ENCODE assay signal across 11 cellular contexts in the genomic region with DNA sequence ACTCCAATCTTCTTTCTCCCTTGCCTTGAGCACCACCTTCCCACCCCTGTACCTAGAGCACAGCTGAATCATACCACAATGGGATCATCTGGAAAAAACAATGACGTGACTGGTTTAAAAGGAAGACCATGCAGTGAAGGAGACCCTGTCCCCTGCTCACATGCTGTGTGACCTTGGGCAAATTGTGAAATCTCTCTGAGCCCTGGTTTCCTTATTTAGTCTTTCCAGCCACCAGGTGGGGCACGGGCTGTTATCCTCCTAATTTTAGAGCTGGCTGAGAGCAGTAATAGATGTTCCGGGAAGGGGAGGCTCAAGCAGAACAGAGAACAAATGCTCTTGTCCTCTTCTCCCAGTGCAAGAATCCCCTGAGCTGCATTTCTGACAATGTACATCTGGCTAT.
DNase-seq lines count a peak whose midpoint lies in the region; ATAC-seq and TF ChIP-seq lines count a peak whose summit lies in the region.
"Had no signal": no experiment of that assay in that cellular context is flagged by ENCODE, and none has a peak within 500 bp of the region (broad histone marks: within the 10 kb centered on the region; RNA-seq: fewer than 3 reads in every experiment).

No MANE protein-coding gene starts in this region.

- H3K9me2 ChIP-seq in neural cell (ENCODE audit: insufficient read depth, low read length): no peaks in the 10 kb centered on the region

- H3K27me3 Mint-ChIP-seq in Calu3 (ENCODE audit: unreplicated experiment): peaks cover 98% of the 10 kb centered on the region

- no TSS peak for BruUV-seq in Calu3 (replicated peaks; lab: Mats Ljungman, UMichigan)

- intact Hi-C loops in Calu3 (cut with micrococcal nuclease; ENCODE audit: unreplicated experiment) (no loop called here), mucosa of descending colon (cut with DNase I, micrococcal nuclease) (no loop called here)

- H3K27ac ChIP-seq in neural cell (ENCODE audit: low read length): peak overlapping the region; percentile 79

- H3K36me3 Mint-ChIP-seq in Calu3 (ENCODE audit: insufficient read depth, unreplicated experiment): no peaks in the 10 kb centered on the region
- H3K36me3 Mint-ChIP-seq: natural killer cell had no signal

- no peaks in the 10 kb centered on the region for H3K9me3 ChIP-seq in neural cell (ENCODE audit: low read length)
- H3K9me3 ChIP-seq in mucosa of descending colon: no peaks in the 10 kb centered on the region

- no peaks in the 10 kb centered on the region for H3K79me2 ChIP-seq in neural cell (replicated peaks; ENCODE audit: insufficient read depth, low read length)

- H3K4me1 Mint-ChIP-seq in Calu3 (ENCODE audit: low read depth, unreplicated experiment): no peaks in the 10 kb centered on the region

- no peaks in the 10 kb centered on the region for H3K9me3 Mint-ChIP-seq in Calu3 (ENCODE audit: low read depth, unreplicated experiment)

- no peaks in the 10 kb centered on the region for H3K4me1 ChIP-seq in mucosa of descending colon (ENCODE audit: low read depth)

- H3K4me3 Mint-ChIP-seq in Calu3 (ENCODE audit: low read depth, unreplicated experiment): no peak overlapping the region
- H3K4me3 Mint-ChIP-seq: natural killer cell had no signal

- TF ChIP-seq CTCF in Calu3 (IDR thresholded peaks at IDR 0.05; ENCODE audit: unreplicated experiment): peak; percentile 12
- peak; percentile 32 for TF ChIP-seq CTCF in epithelial cell of proximal tubule (conservative IDR thresholded peaks at IDR 0.05; ENCODE audit: low read depth, low read length)
- TF ChIP-seq CTCF in neural cell (IDR thresholded peaks at IDR 0.05; ENCODE audit: poor library complexity, severe bottlenecking): no peak
- TF ChIP-seq CTCF in mucosa of descending colon (IDR thresholded peaks at IDR 0.05): no peak

- TF ChIP-seq EP300 in neural cell (conservative IDR thresholded peaks at IDR 0.05; ENCODE audit: poor library complexity, severe bottlenecking): no peak

- H3K4me3 ChIP-seq in epithelial cell of proximal tubule (ENCODE audit: low read depth, low read length) (no peak overlapping the region), neural cell (ENCODE audit: low read length) (no peak overlapping the region), mucosa of descending colon (no peak overlapping the region)

- no peak overlapping the region for H3K27ac Mint-ChIP-seq in Calu3 (ENCODE audit: unreplicated experiment)
- H3K27ac Mint-ChIP-seq: natural killer cell had no signal

- H4K20me1 ChIP-seq in neural cell (ENCODE audit: insufficient read depth): no peaks in the 10 kb centered on the region

- no peak overlapping the region for H3K4me2 ChIP-seq in neural cell (ENCODE audit: low read length)

- CTCF ChIA-PET in Calu3 (lab: Charles Lee): interaction anchor here (0.6 to 0.7 kb wide), 2 partner anchors 10 to 23 kb away, joined by 3 read pairs; no protein-coding TSS in a partner anchor

- H3K36me3 ChIP-seq in neural cell (ENCODE audit: insufficient read depth, low read length) (no peaks in the 10 kb centered on the region), mucosa of descending colon (ENCODE audit: low read depth) (no peaks in the 10 kb centered on the region)

- no peak for TF ChIP-seq RAD21 in neural cell (conservative IDR thresholded peaks at IDR 0.05)

- DNase-seq in Calu3 (peak; percentile 18), NOMO-1 (lab: John Stamatoyannopoulos, UW; ENCODE audit: unreplicated experiment in 2 of 2) (peak; percentile 29 to 47), epithelial cell of proximal tubule (ENCODE audit: low read depth) (no peak), mucosa of descending colon (no peak), NK-92 (lab: John Stamatoyannopoulos, UW; ENCODE audit: unreplicated experiment) (no peak), UCSD-AML1 (lab: John Stamatoyannopoulos, UW; ENCODE audit: unreplicated experiment) (no peak)
- DNase-seq: H7, natural killer cell, NCI-H2107 had no signal

- ATAC-seq in mucosa of descending colon (no peak), GM21526 (IDR thresholded peaks at IDR 0.05; ENCODE audit: low FRiP score, unreplicated experiment) (no peak)
- ATAC-seq: natural killer cell had no signal

- H3K9ac ChIP-seq in neural cell (ENCODE audit: low read length): no peak overlapping the region

- H2AFZ ChIP-seq in neural cell (ENCODE audit: low read depth, low read length): no peak overlapping the region

- peaks cover 4% of the 10 kb centered on the region for H3F3A ChIP-seq in neural cell (ENCODE audit: insufficient read depth, low read length, poor library complexity, severe bottlenecking)

- H3K27me3 ChIP-seq in neural cell (ENCODE audit: insufficient read depth, low read depth, low read length): no peaks in the 10 kb centered on the region

TF ChIP-seq in neural cell, 6 proteins besides CTCF, POLR2A, EP300 and RAD21:
- TF ChIP-seq EZH2 (IDR thresholded peaks at IDR 0.05; ENCODE audit: borderline replicate concordance, insufficient read depth, low read length, poor library complexity, severe bottlenecking) (no peak), REST (IDR thresholded peaks at IDR 0.05; ENCODE audit: borderline replicate concordance) (no peak)

Comparison
In these comparisons a context has a peak if more than half of its experiments do, and no peak if none do; other contexts are left out.
1. DNase-seq: peak in Calu3 (single experiment) and NOMO-1 (2 of 2); none in epithelial cell of proximal tubule (single experiment), mucosa of descending colon (0 of 3), NK-92 (single experiment) and UCSD-AML1 (single experiment).
2. CTCF ChIP-seq: peak in Calu3 (single experiment) and epithelial cell of proximal tubule (single experiment); none in neural cell (single experiment) and mucosa of descending colon (single experiment).